27 cellular contexts compared by ENCODE assay signal in the genomic region with DNA sequence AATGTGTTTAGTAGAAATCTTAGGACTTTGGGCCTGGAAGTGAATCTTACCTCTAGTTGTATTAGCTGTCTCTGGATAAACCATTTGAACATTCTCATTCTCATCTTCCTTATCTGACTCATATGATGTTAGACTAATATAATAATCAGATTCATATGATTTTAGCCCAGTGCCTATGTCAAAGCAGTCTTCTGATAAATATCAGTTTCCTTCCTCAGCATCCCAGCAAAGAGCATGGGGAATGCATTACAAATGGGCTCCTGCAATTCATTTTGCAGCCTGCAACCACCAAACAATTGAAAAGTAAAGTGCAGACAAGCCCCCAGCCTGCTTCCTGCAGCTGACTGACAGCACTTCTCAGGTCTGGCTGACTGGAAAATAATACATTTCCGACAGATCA.
"Had no signal": no experiment of that assay in that cellular context is flagged by ENCODE, and none has a peak within 500 bp of the region (broad histone marks: within the 10 kb centered on the region; RNA-seq: fewer than 3 reads in every experiment).

No MANE protein-coding gene starts in this region.

- H3K9me3 ChIP-seq: gastrocnemius medialis, heart left ventricle had no signal

- H3K27me3 ChIP-seq: brain microvascular endothelial cell, dorsolateral prefrontal cortex, foreskin keratinocyte, gastrocnemius medialis, heart left ventricle had no signal

- H3K4me1 ChIP-seq: foreskin keratinocyte, gastrocnemius medialis had no signal

- DNase-seq: activated B cell treated with CpG ODN at 0.5 μM for 24 hours; activated CD4-positive, alpha-beta T cell treated with anti-CD3 and anti-CD28 coated beads for 48 hours; activated CD4-positive, alpha-beta T cell treated with anti-CD3 and anti-CD28 coated beads, Interleukin-2, amount 50 U/mL, for 1 hour; activated CD4-positive, alpha-beta T cell treated with anti-CD3 and anti-CD28 coated beads, Interleukin-2, amount 50 U/mL, for 48 hours; activated CD8-positive, alpha-beta memory T cell treated with anti-CD3 and anti-CD28 coated beads for 24 hours; activated CD8-positive, alpha-beta T cell treated with anti-CD3 and anti-CD28 coated beads for 36 hours; activated effector memory CD4-positive, alpha-beta T cell treated with Interleukin-2 at 50 U/mL for 16 hours; activated gamma-delta T cell treated with Interleukin-2 at 50 U/mL for 16 hours; activated naive CD4-positive, alpha-beta T cell treated with anti-CD3 and anti-CD28 coated beads, Interleukin-2, amount 50 U/mL, for 16 hours; activated naive CD4-positive, alpha-beta T cell treated with Interleukin-2 at 50 U/mL for 16 hours; activated T-cell treated with anti-CD3 and anti-CD28 coated beads, Interleukin-2, amount 50 U/mL, for 4 hours; amniotic stem cell; anterior cingulate cortex; brain microvascular endothelial cell; dorsolateral prefrontal cortex; effector memory CD4-positive, alpha-beta T cell; endodermal cell; foreskin keratinocyte; gastrocnemius medialis; glutamatergic neuron; heart left ventricle; T1000; WERI-Rb-1 had no signal

- H3K27ac ChIP-seq: brain microvascular endothelial cell, coronary artery, dorsolateral prefrontal cortex, foreskin keratinocyte, gastrocnemius medialis, heart left ventricle, WERI-Rb-1 had no signal

- ATAC-seq: activated CD4-positive, CD25-positive, alpha-beta regulatory T cell treated with anti-CD3 and anti-CD28 coated beads, Interleukin-2, amount 50 U/mL, for 24 hours; activated CD8-positive, alpha-beta T cell treated with anti-CD3 and anti-CD28 coated beads for 36 hours; activated T-cell treated with anti-CD3 and anti-CD28 coated beads, Interleukin-2, amount 50 U/mL, for 4 hours; activated T-helper 17 cell treated with anti-CD3 and anti-CD28 coated beads, Interleukin-2, amount 50 U/mL, for 72 hours; esophagus mucosa; gastrocnemius medialis; heart left ventricle had no signal

- H3K36me3 ChIP-seq: brain microvascular endothelial cell, gastrocnemius medialis, heart left ventricle, WERI-Rb-1 had no signal

- H3K4me3 ChIP-seq: coronary artery, dorsolateral prefrontal cortex, gastrocnemius medialis, heart left ventricle had no signal
